Comparison of ENCODE assay signal across 14 cellular contexts in genomic region chr15:99167201-99167600, GRCh38.
A peak's percentile ranks its signal among the peaks of the same experiment; 100 is the strongest.
DNase-seq lines count a peak whose midpoint lies in the region; ATAC-seq and TF ChIP-seq lines count a peak whose summit lies in the region.
"Had no signal": no experiment of that assay in that cellular context is flagged by ENCODE, and none has a peak within 500 bp of the region (broad histone marks: within the 10 kb centered on the region; RNA-seq: fewer than 3 reads in every experiment).

No MANE protein-coding gene starts in this region.

- in situ Hi-C loops in mammary epithelial cell (cut with MboI; ENCODE audit: low sequenced_read_pairs in 2 of 2), result no loop called here

- H3K4me1 ChIP-seq in breast epithelium, result peaks cover 0 to 17% of the 10 kb centered on the region in 2 donors
- H3K4me1 ChIP-seq in mammary epithelial cell (ENCODE audit: insufficient read depth, low read length), result no peaks in the 10 kb centered on the region
- peaks cover 9% of the 10 kb centered on the region for H3K4me1 ChIP-seq in parathyroid adenoma
- H3K4me1 ChIP-seq in tibial artery, result peaks cover 0 to 54% (median 39%) of the 10 kb centered on the region in 4 donors
- H3K4me1 ChIP-seq: BE2C, colonic mucosa had no signal

- dilution Hi-C loops in mammary epithelial cell (cut with HindIII; ENCODE audit: low sequenced_read_pairs), result loop anchor here (5.0 kb wide), 1 partner anchor 35 kb away; no protein-coding TSS in a partner anchor

- H3K27me3 ChIP-seq in breast epithelium, result no peaks in the 10 kb centered on the region
- H3K27me3 ChIP-seq in mammary epithelial cell (ENCODE audit: insufficient read depth, low read length), result no peaks in the 10 kb centered on the region
- H3K27me3 ChIP-seq in parathyroid adenoma (ENCODE audit: control insufficient read depth, insufficient read depth, low read length), result no peaks in the 10 kb centered on the region
- H3K27me3 ChIP-seq in tibial artery, result no peaks in the 10 kb centered on the region
- H3K27me3 ChIP-seq: BE2C, colonic mucosa, uterus had no signal

- no peak for TF ChIP-seq POLR2A in breast epithelium (IDR thresholded peaks at IDR 0.05)

- TF ChIP-seq CTCF in breast epithelium (IDR thresholded peaks at IDR 0.05) (no peak), mammary epithelial cell (conservative IDR thresholded peaks at IDR 0.05 in 1 of 2, IDR thresholded peaks at IDR 0.05 in 1 of 2; ENCODE audit: extremely low read depth in 1 of 2, insufficient read depth in 1 of 2, low read depth in 1 of 2, low read length in 2 of 2) (no peak), coronary artery (IDR thresholded peaks at IDR 0.05) (no peak), parathyroid adenoma (IDR thresholded peaks at IDR 0.05) (no peak), tibial artery (IDR thresholded peaks at IDR 0.05) (no peak)

- CTCF ChIA-PET in mammary epithelial cell (lab: Charles Lee; ENCODE audit: low non-redundant PET), result no interaction called here

- H3K4me3 ChIP-seq in breast epithelium (peak overlapping the region in 1 of 3 donors; percentile 6), mammary epithelial cell (replicated peaks in 1 of 3; ENCODE audit: insufficient read depth in 1 of 3, low read depth in 2 of 3, low read length in 3 of 3) (no peak overlapping the region), coronary artery (no peak overlapping the region), parathyroid adenoma (ENCODE audit: low read depth, low read length) (no peak overlapping the region), tibial artery (no peak overlapping the region)
- H3K4me3 ChIP-seq: colonic mucosa, uterus had no signal

- WGBS in mammary epithelial cell (ENCODE audit: low coverage, missing lambda C conversion rate), result 29% methylated on average over 5 of the region's 5 CpGs

- no TSS peak for BruUV-seq in mammary epithelial cell (replicated peaks; lab: Mats Ljungman, UMichigan)

- H2AFZ ChIP-seq in mammary epithelial cell (ENCODE audit: low read depth, low read length) (no peak overlapping the region), parathyroid adenoma (peak overlapping the region; percentile 38)

- no peaks in the 10 kb centered on the region for H4K20me1 ChIP-seq in mammary epithelial cell (ENCODE audit: insufficient read depth, low read length)

- H3K4me2 ChIP-seq in mammary epithelial cell (ENCODE audit: insufficient read depth, low read depth, low read length) (no peak overlapping the region), parathyroid adenoma (ENCODE audit: low read length) (no peak overlapping the region)

- H3K27ac ChIP-seq in breast epithelium, result peak overlapping the region; percentile 96 to 98
- no peak overlapping the region for H3K27ac ChIP-seq in mammary epithelial cell (ENCODE audit: insufficient read depth, low read depth, low read length)
- H3K27ac ChIP-seq in coronary artery, result peak overlapping the region; percentile 91 to 94
- peak overlapping the region; percentile 51 for H3K27ac ChIP-seq in parathyroid adenoma
- H3K27ac ChIP-seq in tibial artery, result peak overlapping the region; percentile 92 to 98
- H3K27ac ChIP-seq: colonic mucosa had no signal

- intact Hi-C loops in breast epithelium (cut with DNase I; ENCODE audit: low total_unique reads) (no loop called here), mammary epithelial cell (cut with micrococcal nuclease) (no loop called here), tibial artery (cut with DNase I; ENCODE audit: low total_unique reads) (loop anchor here (5.0 kb wide), 2 partner anchors 45 to 60 kb away; partner anchors contain the start of gene SYNM)

- H3K9ac ChIP-seq in mammary epithelial cell (ENCODE audit: insufficient read depth, low read length), result no peak overlapping the region
- no peak overlapping the region for H3K9ac ChIP-seq in parathyroid adenoma

- H3K79me2 ChIP-seq in mammary epithelial cell (ENCODE audit: insufficient read depth, low read length), result no peaks in the 10 kb centered on the region
- H3K79me2 ChIP-seq in parathyroid adenoma, result no peaks in the 10 kb centered on the region

- H3K36me3 ChIP-seq in breast epithelium, result no peaks in the 10 kb centered on the region
- peaks cover 3% of the 10 kb centered on the region for H3K36me3 ChIP-seq in mammary epithelial cell (ENCODE audit: insufficient read depth, low read length)
- H3K36me3 ChIP-seq in parathyroid adenoma (ENCODE audit: control insufficient read depth, insufficient read depth, low read length), result no peaks in the 10 kb centered on the region
- peaks cover 0 to 6% (median 4%) of the 10 kb centered on the region in 3 donors for H3K36me3 ChIP-seq in tibial artery
- H3K36me3 ChIP-seq: BE2C, colonic mucosa, uterus had no signal

- H3K9me3 ChIP-seq in breast epithelium (no peaks in the 10 kb centered on the region), mammary epithelial cell (replicated peaks; ENCODE audit: insufficient read depth, low read length) (no peaks in the 10 kb centered on the region), parathyroid adenoma (ENCODE audit: control insufficient read depth, low read length) (no peaks in the 10 kb centered on the region), tibial artery (no peaks in the 10 kb centered on the region)
- H3K9me3 ChIP-seq: BE2C, colonic mucosa, uterus had no signal

- ATAC-seq in HG02852 (IDR thresholded peaks at IDR 0.05; ENCODE audit: unreplicated experiment), result no peak

- DNase-seq in breast epithelium (ENCODE audit: low spot score in 2 of 2) (no peak), mammary epithelial cell (no peak), coronary artery (ENCODE audit: low spot score) (no peak), tibial artery (no peak), occipital lobe (lab: John Stamatoyannopoulos, UW) (no peak), DMS153 (lab: John Stamatoyannopoulos, UW) (no peak)
- DNase-seq: activated CD4-positive, alpha-beta T cell treated with anti-CD3 and anti-CD28 coated beads for 1 hour; activated naive CD8-positive, alpha-beta T cell treated with anti-CD3 and anti-CD28 coated beads for 36 hours; BE2C; colonic mucosa; foreskin fibroblast; uterus had no signal
